33 cellular contexts compared by ENCODE assay signal in genomic region chr15:39672666-39673065, GRCh38.
"Had no signal": no experiment of that assay in that cellular context is flagged by ENCODE, and none has a peak within 500 bp of the region (broad histone marks: within the 10 kb centered on the region; RNA-seq: fewer than 3 reads in every experiment).

No MANE protein-coding gene starts in this region.

- H3K4me3 ChIP-seq: adrenal gland, Peyer's patch had no signal

- FAIRE-seq: bronchial epithelial cell had no signal

- H3K4me1 ChIP-seq: adrenal gland, Peyer's patch had no signal

- ATAC-seq: activated naive CD4-positive, alpha-beta T cell treated with anti-CD3 and anti-CD28 coated beads, Interleukin-2, amount 50 U/mL, for 72 hours; activated T-cell treated with anti-CD3 and anti-CD28 coated beads, Interleukin-2, amount 50 U/mL, for 4 hours; PC-3; SK-N-SH treated with all-trans-retinoic acid at 6 μM for 48 hours had no signal

- H3K27ac ChIP-seq: adrenal gland, Peyer's patch, VCaP had no signal

- H3K27me3 ChIP-seq: adrenal gland, Peyer's patch had no signal

- H3K9me3 ChIP-seq: adrenal gland, Peyer's patch had no signal

- H3K36me3 ChIP-seq: adrenal gland, Peyer's patch had no signal

- DNase-seq: activated B cell treated with CpG ODN at 0.5 μM for 24 hours; activated CD4-positive, alpha-beta memory T cell treated with anti-CD3 and anti-CD28 coated beads for 36 hours; activated CD4-positive, alpha-beta T cell treated with anti-CD3 and anti-CD28 coated beads for 4 hours; activated CD4-positive, alpha-beta T cell treated with anti-CD3 and anti-CD28 coated beads, Interleukin-2, amount 50 U/mL, for 1 hour; activated CD4-positive, CD25-positive, alpha-beta regulatory T cell treated with anti-CD3 and anti-CD28 coated beads, Interleukin-2, amount 50 U/mL, for 72 hours; activated CD8-positive, alpha-beta memory T cell treated with anti-CD3 and anti-CD28 coated beads, Interleukin-2, amount 50 U/mL, for 4 hours; activated gamma-delta T cell treated with Interleukin-2 at 50 U/mL for 16 hours; activated naive CD4-positive, alpha-beta T cell treated with anti-CD3 and anti-CD28 coated beads for 36 hours; activated T-cell treated with anti-CD3 and anti-CD28 coated beads for 4 hours; activated T-cell treated with anti-CD3 and anti-CD28 coated beads, Interleukin-2, amount 50 U/mL, for 4 hours; adrenal gland; cerebellar nuclear complex; MM.1S; MV-4-11; NCI-H1092; NCI-H1436 treated with DMSO at 0.1 percent for 48 hours; NCI-H1694 treated with DMSO at 0.1 percent for 48 hours; NCI-H2029; NCI-H345; NCI-H526; NCI-H748 treated with DMSO at 0.1 percent for 48 hours; NK-92 treated with Interleukin-12 subunit alpha and Interleukin-12 subunit beta, amount 100 ng/mL, for 24 hours; PC-3; Peyer's patch; RPMI8226; SIG-M5; T-helper 1 cell; T-helper 2 cell; T-helper 9 cell had no signal
